In the genomic region with DNA sequence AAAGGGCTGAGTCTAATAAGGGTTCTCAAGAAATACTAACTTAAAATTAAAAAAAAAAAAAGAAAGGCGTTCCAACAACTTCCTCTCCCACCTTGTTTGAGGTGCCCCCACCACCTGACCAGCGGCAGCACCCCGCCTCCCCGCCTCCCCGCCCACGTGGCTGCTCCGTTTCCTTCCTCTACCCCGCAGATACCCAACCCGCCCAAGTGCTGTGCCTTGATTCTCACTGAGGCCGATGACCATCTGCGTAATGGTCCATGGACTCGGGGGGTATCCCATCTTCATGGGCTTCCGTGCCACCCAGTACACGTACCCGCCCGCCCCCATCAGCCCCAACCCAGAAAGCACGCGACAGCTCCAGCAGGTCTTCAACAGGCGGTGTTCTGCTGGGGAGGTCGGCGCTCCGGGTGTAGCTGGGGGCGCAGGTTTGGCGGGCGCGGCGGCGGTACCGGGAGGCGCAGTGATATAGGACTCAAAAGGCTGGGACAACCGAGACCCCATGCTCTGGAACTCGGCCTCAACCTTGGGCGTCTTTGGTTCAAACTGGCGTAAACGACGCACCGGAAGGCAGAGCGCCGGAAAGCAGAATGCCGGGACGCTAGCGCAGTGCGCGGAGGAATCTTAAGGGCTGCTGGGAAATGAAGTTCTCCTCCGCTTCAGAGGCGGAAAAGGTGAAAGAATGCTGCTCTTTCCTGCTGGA, we compare ENCODE assay signal across 1 cellular context.
TF ChIP-seq lines count a peak whose summit lies in the region.

A gene with protein sequence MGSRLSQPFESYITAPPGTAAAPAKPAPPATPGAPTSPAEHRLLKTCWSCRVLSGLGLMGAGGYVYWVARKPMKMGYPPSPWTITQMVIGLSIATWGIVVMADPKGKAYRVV (minus strand): TSS at position 545 of the 700 bp plus-strand sequence. CDS start 44 bp downstream, at position 501.

TF ChIP-seq in HepG2, 621 proteins besides CTCF, POLR2A, EP300 and RAD21 (continued from another document and continues in another):
- TF ChIP-seq, protein P1, sequence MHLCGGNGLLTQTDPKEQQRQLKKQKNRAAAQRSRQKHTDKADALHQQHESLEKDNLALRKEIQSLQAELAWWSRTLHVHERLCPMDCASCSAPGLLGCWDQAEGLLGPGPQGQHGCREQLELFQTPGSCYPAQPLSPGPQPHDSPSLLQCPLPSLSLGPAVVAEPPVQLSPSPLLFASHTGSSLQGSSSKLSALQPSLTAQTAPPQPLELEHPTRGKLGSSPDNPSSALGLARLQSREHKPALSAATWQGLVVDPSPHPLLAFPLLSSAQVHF (CRISPR knock-in tag; IDR thresholded peaks at IDR 0.05), result no peak
- TF ChIP-seq ZNF180 (CRISPR knock-in tag; IDR thresholded peaks at IDR 0.05; ENCODE audit: borderline replicate concordance, low read depth), result no peak
- TF ChIP-seq, protein P2, sequence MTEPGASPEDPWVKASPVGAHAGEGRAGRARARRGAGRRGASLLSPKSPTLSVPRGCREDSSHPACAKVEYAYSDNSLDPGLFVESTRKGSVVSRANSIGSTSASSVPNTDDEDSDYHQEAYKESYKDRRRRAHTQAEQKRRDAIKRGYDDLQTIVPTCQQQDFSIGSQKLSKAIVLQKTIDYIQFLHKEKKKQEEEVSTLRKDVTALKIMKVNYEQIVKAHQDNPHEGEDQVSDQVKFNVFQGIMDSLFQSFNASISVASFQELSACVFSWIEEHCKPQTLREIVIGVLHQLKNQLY (CRISPR knock-in tag; IDR thresholded peaks at IDR 0.05), result no peak
- TF ChIP-seq ZNF431 (CRISPR knock-in tag; IDR thresholded peaks at IDR 0.05; ENCODE audit: borderline replicate concordance, low read depth), result no peak
- TF ChIP-seq, protein P3, sequence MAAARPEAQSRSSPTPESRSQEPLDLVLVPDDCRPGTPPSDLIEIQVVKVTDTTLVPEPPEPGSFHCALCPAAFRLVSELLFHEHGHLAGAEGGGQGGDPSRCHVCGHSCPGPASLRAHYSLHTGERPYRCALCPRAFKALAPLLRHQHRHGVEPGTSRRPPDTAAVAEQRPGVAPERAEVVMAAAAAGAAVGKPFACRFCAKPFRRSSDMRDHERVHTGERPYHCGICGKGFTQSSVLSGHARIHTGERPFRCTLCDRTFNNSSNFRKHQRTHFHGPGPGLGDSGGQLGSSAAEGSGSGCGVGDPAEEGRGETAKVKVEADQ (CRISPR knock-in tag; IDR thresholded peaks at IDR 0.05; ENCODE audit: borderline replicate concordance), result no peak
- no peak for TF ChIP-seq KDM4B (CRISPR knock-in tag; IDR thresholded peaks at IDR 0.05)
- TF ChIP-seq, protein P4, sequence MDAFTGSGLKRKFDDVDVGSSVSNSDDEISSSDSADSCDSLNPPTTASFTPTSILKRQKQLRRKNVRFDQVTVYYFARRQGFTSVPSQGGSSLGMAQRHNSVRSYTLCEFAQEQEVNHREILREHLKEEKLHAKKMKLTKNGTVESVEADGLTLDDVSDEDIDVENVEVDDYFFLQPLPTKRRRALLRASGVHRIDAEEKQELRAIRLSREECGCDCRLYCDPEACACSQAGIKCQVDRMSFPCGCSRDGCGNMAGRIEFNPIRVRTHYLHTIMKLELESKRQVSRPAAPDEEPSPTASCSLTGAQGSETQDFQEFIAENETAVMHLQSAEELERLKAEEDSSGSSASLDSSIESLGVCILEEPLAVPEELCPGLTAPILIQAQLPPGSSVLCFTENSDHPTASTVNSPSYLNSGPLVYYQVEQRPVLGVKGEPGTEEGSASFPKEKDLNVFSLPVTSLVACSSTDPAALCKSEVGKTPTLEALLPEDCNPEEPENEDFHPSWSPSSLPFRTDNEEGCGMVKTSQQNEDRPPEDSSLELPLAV (CRISPR knock-in tag; conservative IDR thresholded peaks at IDR 0.05; ENCODE audit: low read depth), result no peak
- TF ChIP-seq, protein P5, sequence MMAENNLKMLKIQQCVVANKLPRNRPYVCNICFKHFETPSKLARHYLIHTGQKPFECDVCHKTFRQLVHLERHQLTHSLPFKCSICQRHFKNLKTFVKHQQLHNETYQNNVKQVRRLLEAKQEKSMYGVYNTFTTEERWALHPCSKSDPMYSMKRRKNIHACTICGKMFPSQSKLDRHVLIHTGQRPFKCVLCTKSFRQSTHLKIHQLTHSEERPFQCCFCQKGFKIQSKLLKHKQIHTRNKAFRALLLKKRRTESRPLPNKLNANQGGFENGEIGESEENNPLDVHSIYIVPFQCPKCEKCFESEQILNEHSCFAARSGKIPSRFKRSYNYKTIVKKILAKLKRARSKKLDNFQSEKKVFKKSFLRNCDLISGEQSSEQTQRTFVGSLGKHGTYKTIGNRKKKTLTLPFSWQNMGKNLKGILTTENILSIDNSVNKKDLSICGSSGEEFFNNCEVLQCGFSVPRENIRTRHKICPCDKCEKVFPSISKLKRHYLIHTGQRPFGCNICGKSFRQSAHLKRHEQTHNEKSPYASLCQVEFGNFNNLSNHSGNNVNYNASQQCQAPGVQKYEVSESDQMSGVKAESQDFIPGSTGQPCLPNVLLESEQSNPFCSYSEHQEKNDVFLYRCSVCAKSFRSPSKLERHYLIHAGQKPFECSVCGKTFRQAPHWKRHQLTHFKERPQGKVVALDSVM (CRISPR knock-in tag; IDR thresholded peaks at IDR 0.05), result 0 out of 2 replicates have a peak, but pooled peaks have one; percentile 20
- TF ChIP-seq, protein P6, sequence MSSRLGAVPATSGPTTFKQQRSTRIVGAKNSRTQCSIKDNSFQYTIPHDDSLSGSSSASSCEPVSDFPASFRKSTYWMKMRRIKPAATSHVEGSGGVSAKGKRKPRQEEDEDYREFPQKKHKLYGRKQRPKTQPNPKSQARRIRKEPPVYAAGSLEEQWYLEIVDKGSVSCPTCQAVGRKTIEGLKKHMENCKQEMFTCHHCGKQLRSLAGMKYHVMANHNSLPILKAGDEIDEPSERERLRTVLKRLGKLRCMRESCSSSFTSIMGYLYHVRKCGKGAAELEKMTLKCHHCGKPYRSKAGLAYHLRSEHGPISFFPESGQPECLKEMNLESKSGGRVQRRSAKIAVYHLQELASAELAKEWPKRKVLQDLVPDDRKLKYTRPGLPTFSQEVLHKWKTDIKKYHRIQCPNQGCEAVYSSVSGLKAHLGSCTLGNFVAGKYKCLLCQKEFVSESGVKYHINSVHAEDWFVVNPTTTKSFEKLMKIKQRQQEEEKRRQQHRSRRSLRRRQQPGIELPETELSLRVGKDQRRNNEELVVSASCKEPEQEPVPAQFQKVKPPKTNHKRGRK (CRISPR knock-in tag; IDR thresholded peaks at IDR 0.05), result no peak
- 0 out of 2 replicates have a peak, but pooled peaks have one; percentile 25 for TF ChIP-seq BRD4 (CRISPR knock-in tag; IDR thresholded peaks at IDR 0.05)
- TF ChIP-seq, protein P7, sequence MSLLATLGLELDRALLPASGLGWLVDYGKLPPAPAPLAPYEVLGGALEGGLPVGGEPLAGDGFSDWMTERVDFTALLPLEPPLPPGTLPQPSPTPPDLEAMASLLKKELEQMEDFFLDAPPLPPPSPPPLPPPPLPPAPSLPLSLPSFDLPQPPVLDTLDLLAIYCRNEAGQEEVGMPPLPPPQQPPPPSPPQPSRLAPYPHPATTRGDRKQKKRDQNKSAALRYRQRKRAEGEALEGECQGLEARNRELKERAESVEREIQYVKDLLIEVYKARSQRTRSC (CRISPR knock-in tag; IDR thresholded peaks at IDR 0.05; ENCODE audit: low read depth), result no peak
- no peak for TF ChIP-seq RBM39 (IDR thresholded peaks at IDR 0.05; ENCODE audit: low read depth, low read length, poor library complexity, severe bottlenecking)
- TF ChIP-seq CCDC6 (CRISPR knock-in tag; IDR thresholded peaks at IDR 0.05), result no peak
- no peak for TF ChIP-seq MTF2 (CRISPR knock-in tag; IDR thresholded peaks at IDR 0.05; ENCODE audit: borderline replicate concordance)
- no peak for TF ChIP-seq ZNF253 (CRISPR knock-in tag; IDR thresholded peaks at IDR 0.05; ENCODE audit: borderline replicate concordance)
- TF ChIP-seq DPF2 (CRISPR knock-in tag; IDR thresholded peaks at IDR 0.05; ENCODE audit: borderline replicate concordance, low read depth), result no peak
- TF ChIP-seq SRY (CRISPR knock-in tag; IDR thresholded peaks at IDR 0.05), result peak; percentile 60; the same call in 1 of the 2 replicates
- TF ChIP-seq RARG (CRISPR knock-in tag; IDR thresholded peaks at IDR 0.05; ENCODE audit: low read depth), result no peak
- no peak for TF ChIP-seq NFIB (CRISPR knock-in tag; IDR thresholded peaks at IDR 0.05; ENCODE audit: borderline replicate concordance)
- TF ChIP-seq ZNF709 (CRISPR knock-in tag; IDR thresholded peaks at IDR 0.05), result 0 out of 2 replicates have a peak, but pooled peaks have one; percentile 30
- TF ChIP-seq ZBTB20 (CRISPR knock-in tag; IDR thresholded peaks at IDR 0.05; ENCODE audit: borderline replicate concordance, low read depth), result peak; percentile 51; the same call in 1 of the 2 replicates
- TF ChIP-seq ZNF382 (CRISPR knock-in tag; IDR thresholded peaks at IDR 0.05; ENCODE audit: borderline replicate concordance), result no peak
- TF ChIP-seq, protein P8, sequence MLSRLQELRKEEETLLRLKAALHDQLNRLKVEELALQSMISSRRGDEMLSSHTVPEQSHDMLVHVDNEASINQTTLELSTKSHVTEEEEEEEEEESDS (CRISPR knock-in tag; IDR thresholded peaks at IDR 0.05; ENCODE audit: borderline replicate concordance), result no peak
- TF ChIP-seq RELA (CRISPR knock-in tag; IDR thresholded peaks at IDR 0.05), result no peak
- TF ChIP-seq GPN1 (CRISPR knock-in tag; IDR thresholded peaks at IDR 0.05; ENCODE audit: borderline replicate concordance), result no peak
- TF ChIP-seq ZNF781 (CRISPR knock-in tag; IDR thresholded peaks at IDR 0.05; ENCODE audit: borderline replicate concordance, not compliant biosample characterization), result peak; percentile 73
- TF ChIP-seq, protein P9, sequence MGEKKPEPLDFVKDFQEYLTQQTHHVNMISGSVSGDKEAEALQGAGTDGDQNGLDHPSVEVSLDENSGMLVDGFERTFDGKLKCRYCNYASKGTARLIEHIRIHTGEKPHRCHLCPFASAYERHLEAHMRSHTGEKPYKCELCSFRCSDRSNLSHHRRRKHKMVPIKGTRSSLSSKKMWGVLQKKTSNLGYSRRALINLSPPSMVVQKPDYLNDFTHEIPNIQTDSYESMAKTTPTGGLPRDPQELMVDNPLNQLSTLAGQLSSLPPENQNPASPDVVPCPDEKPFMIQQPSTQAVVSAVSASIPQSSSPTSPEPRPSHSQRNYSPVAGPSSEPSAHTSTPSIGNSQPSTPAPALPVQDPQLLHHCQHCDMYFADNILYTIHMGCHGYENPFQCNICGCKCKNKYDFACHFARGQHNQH (CRISPR knock-in tag; IDR thresholded peaks at IDR 0.05), result no peak
- TF ChIP-seq KMT2A (CRISPR knock-in tag; IDR thresholded peaks at IDR 0.05), result 0 out of 2 replicates have a peak, but pooled peaks have one; percentile 60
- TF ChIP-seq ZNF678 (CRISPR knock-in tag; IDR thresholded peaks at IDR 0.05), result no peak
- TF ChIP-seq, protein P10, sequence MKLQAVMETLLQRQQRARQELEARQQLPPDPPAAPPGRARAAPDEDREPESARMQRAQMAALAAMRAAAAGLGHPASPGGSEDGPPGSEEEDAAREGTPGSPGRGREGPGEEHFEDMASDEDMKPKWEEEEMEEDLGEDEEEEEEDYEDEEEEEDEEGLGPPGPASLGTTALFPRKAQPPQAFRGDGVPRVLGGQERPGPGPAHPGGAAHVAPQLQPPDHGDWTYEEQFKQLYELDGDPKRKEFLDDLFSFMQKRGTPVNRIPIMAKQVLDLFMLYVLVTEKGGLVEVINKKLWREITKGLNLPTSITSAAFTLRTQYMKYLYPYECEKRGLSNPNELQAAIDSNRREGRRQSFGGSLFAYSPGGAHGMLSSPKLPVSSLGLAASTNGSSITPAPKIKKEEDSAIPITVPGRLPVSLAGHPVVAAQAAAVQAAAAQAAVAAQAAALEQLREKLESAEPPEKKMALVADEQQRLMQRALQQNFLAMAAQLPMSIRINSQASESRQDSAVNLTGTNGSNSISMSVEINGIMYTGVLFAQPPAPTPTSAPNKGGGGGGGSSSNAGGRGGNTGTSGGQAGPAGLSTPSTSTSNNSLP (IDR thresholded peaks at IDR 0.05; ENCODE audit: low read depth, low read length), result no peak
- TF ChIP-seq SP2 (CRISPR knock-in tag; IDR thresholded peaks at IDR 0.05), result no peak
- no peak for TF ChIP-seq AHR (CRISPR knock-in tag; IDR thresholded peaks at IDR 0.05)
- TF ChIP-seq ZNF256 (CRISPR knock-in tag; conservative IDR thresholded peaks at IDR 0.05), result no peak
- TF ChIP-seq FOXK2 (IDR thresholded peaks at IDR 0.05), result no peak
- TF ChIP-seq, protein P11, sequence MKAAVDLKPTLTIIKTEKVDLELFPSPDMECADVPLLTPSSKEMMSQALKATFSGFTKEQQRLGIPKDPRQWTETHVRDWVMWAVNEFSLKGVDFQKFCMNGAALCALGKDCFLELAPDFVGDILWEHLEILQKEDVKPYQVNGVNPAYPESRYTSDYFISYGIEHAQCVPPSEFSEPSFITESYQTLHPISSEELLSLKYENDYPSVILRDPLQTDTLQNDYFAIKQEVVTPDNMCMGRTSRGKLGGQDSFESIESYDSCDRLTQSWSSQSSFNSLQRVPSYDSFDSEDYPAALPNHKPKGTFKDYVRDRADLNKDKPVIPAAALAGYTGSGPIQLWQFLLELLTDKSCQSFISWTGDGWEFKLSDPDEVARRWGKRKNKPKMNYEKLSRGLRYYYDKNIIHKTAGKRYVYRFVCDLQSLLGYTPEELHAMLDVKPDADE (CRISPR knock-in tag; IDR thresholded peaks at IDR 0.05), result no peak
- peak; percentile 83 for TF ChIP-seq HCFC1 (IDR thresholded peaks at IDR 0.05; ENCODE audit: low read depth, low read length)
- TF ChIP-seq CC2D1A (CRISPR knock-in tag; IDR thresholded peaks at IDR 0.05), result no peak
- no peak for TF ChIP-seq ZNF780A (CRISPR knock-in tag; IDR thresholded peaks at IDR 0.05)
- no peak for TF ChIP-seq ZNF749 (CRISPR knock-in tag; IDR thresholded peaks at IDR 0.05; ENCODE audit: borderline replicate concordance)
- TF ChIP-seq ZNF430 (CRISPR knock-in tag; IDR thresholded peaks at IDR 0.05), result peak; percentile 75; the same call in 1 of the 2 replicates
- TF ChIP-seq HOXD1 (CRISPR knock-in tag; IDR thresholded peaks at IDR 0.05), result no peak
- TF ChIP-seq TSC22D2 (CRISPR knock-in tag; IDR thresholded peaks at IDR 0.05; ENCODE audit: borderline replicate concordance), result no peak
- peak; percentile 62 for TF ChIP-seq REPIN1 (CRISPR knock-in tag; IDR thresholded peaks at IDR 0.05; ENCODE audit: borderline replicate concordance, low read depth)
- TF ChIP-seq, protein P12, sequence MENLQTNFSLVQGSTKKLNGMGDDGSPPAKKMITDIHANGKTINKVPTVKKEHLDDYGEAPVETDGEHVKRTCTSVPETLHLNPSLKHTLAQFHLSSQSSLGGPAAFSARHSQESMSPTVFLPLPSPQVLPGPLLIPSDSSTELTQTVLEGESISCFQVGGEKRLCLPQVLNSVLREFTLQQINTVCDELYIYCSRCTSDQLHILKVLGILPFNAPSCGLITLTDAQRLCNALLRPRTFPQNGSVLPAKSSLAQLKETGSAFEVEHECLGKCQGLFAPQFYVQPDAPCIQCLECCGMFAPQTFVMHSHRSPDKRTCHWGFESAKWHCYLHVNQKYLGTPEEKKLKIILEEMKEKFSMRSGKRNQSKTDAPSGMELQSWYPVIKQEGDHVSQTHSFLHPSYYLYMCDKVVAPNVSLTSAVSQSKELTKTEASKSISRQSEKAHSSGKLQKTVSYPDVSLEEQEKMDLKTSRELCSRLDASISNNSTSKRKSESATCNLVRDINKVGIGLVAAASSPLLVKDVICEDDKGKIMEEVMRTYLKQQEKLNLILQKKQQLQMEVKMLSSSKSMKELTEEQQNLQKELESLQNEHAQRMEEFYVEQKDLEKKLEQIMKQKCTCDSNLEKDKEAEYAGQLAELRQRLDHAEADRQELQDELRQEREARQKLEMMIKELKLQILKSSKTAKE (CRISPR knock-in tag; IDR thresholded peaks at IDR 0.05; ENCODE audit: borderline replicate concordance), result no peak
- TF ChIP-seq PPARG (CRISPR knock-in tag; conservative IDR thresholded peaks at IDR 0.05), result no peak
- no peak for TF ChIP-seq ZFP36L1 (CRISPR knock-in tag; IDR thresholded peaks at IDR 0.05)
